In genomic region chr6:104705916-104706442, GRCh38 we compare ENCODE assay signal across 18 cellular contexts.
DNase-seq lines count a peak whose midpoint lies in the region; ATAC-seq and TF ChIP-seq lines count a peak whose summit lies in the region.
"Had no signal": no experiment of that assay in that cellular context is flagged by ENCODE, and none has a peak within 500 bp of the region (broad histone marks: within the 10 kb centered on the region; RNA-seq: fewer than 3 reads in every experiment).

No MANE protein-coding gene starts in this region.

- TF ChIP-seq CTCF in PC-3 (conservative IDR thresholded peaks at IDR 0.05; ENCODE audit: low read depth, low read length) (no peak), esophagus squamous epithelium (IDR thresholded peaks at IDR 0.05) (no peak), gastrocnemius medialis (IDR thresholded peaks at IDR 0.05 in 4 of 5, conservative IDR thresholded peaks at IDR 0.05 in 1 of 5) (no peak), HFFc6 (IDR thresholded peaks at IDR 0.05) (no peak)

- no peaks in the 10 kb centered on the region for H3K27me3 ChIP-seq in PC-3 (ENCODE audit: low read length)
- no peaks in the 10 kb centered on the region for H3K27me3 ChIP-seq in esophagus squamous epithelium
- no peaks in the 10 kb centered on the region for H3K27me3 ChIP-seq in gastrocnemius medialis
- H3K27me3 ChIP-seq: colonic mucosa had no signal

- POLR2A ChIA-PET in PC-3 (lab: Charles Lee; ENCODE audit: unreplicated experiment), result no interaction called here

- no peaks in the 10 kb centered on the region for H3K36me3 Mint-ChIP-seq in HFFc6 (ENCODE audit: low read depth)

- H3K4me2 ChIP-seq in PC-3 (ENCODE audit: low read length), result no peak overlapping the region

- TF ChIP-seq POLR2A in esophagus squamous epithelium (IDR thresholded peaks at IDR 0.05) (no peak), gastrocnemius medialis (IDR thresholded peaks at IDR 0.05) (no peak)

- DNase-seq in D341Med (ENCODE audit: low spot score), result peak; percentile 58
- no peak for DNase-seq in PC-3
- no peak for DNase-seq in esophagus squamous epithelium (lab: John Stamatoyannopoulos, UW)
- no peak for DNase-seq in gastrocnemius medialis
- no peak for DNase-seq in HFFc6
- DNase-seq in AML-193 (lab: John Stamatoyannopoulos, UW), result no peak
- no peak for DNase-seq in MV-4-11 (lab: John Stamatoyannopoulos, UW)
- DNase-seq: activated CD4-positive, alpha-beta T cell treated with anti-CD3 and anti-CD28 coated beads, Interleukin-2, amount 10 ng/mL, durations not matched to agents 24 days and 14 days; activated naive CD4-positive, alpha-beta T cell; activated T-cell treated with anti-CD3 and anti-CD28 coated beads for 4 hours; colonic mucosa; Karpas-422; midbrain; NCI-H526; psoas muscle; small intestine; stimulated activated CD4-positive, alpha-beta T cell treated with anti-CD3 and anti-CD28 coated beads, Interleukin-4, amount 100 ng/mL, for 1 hour had no signal

- H3K4me3 Mint-ChIP-seq in HFFc6, result no peak overlapping the region
- H3K4me3 Mint-ChIP-seq: neural crest cell had no signal

- intact Hi-C loops in PC-3 (cut with micrococcal nuclease), result no loop called here
- intact Hi-C loops in esophagus squamous epithelium (cut with DNase I), result no loop called here
- intact Hi-C loops in gastrocnemius medialis (cut with DNase I; ENCODE audit: low total_unique reads), result no loop called here

- no peaks in the 10 kb centered on the region for H3F3A ChIP-seq in PC-3 (ENCODE audit: low read length, unreplicated experiment)

- no peak overlapping the region for H3K27ac Mint-ChIP-seq in HFFc6

- no peaks in the 10 kb centered on the region for H4K20me1 ChIP-seq in PC-3 (ENCODE audit: low read length)

- CTCF ChIA-PET in PC-3 (lab: Charles Lee), result no interaction called here

- 0 out of 2 replicates have a peak overlapping the region, but pooled peaks have one; percentile 32 for H3K9ac ChIP-seq in PC-3 (ENCODE audit: low read length)

- no peaks in the 10 kb centered on the region for H3K9me2 ChIP-seq in PC-3 (replicated peaks; ENCODE audit: low read length)

- no peaks in the 10 kb centered on the region for H3K36me3 ChIP-seq in PC-3 (ENCODE audit: low read depth, low read length)
- H3K36me3 ChIP-seq in esophagus squamous epithelium, result no peaks in the 10 kb centered on the region
- no peaks in the 10 kb centered on the region for H3K36me3 ChIP-seq in gastrocnemius medialis
- H3K36me3 ChIP-seq: colonic mucosa had no signal

- 60 to 75% methylated on average over 5 of the region's 5 CpGs for WGBS in esophagus squamous epithelium, 2 donors

- no TSS peak for BruUV-seq in PC-3 (replicated peaks; lab: Mats Ljungman, UMichigan)

- peaks cover 13% of the 10 kb centered on the region; the same call in 1 of the 2 replicates for H3K4me1 Mint-ChIP-seq in HFFc6 (ENCODE audit: low read depth)

- no peaks in the 10 kb centered on the region for H3K79me2 ChIP-seq in PC-3 (ENCODE audit: low read length)

- H3K9me3 Mint-ChIP-seq in HFFc6, result no peaks in the 10 kb centered on the region

- ATAC-seq in PC-3 (no peak), gastrocnemius medialis (no peak)
- ATAC-seq: psoas muscle had no signal

- H3K27me3 Mint-ChIP-seq in HFFc6 (ENCODE audit: insufficient read depth), result no peaks in the 10 kb centered on the region
- H3K27me3 Mint-ChIP-seq: activated CD4-positive, alpha-beta T cell treated with anti-CD3 and anti-CD28 coated beads, Interleukin-2, amount 10 ng/mL, durations not matched to agents 24 days and 14 days had no signal

- H3K4me1 ChIP-seq in PC-3 (ENCODE audit: insufficient read depth, low read length), result peaks cover 31% of the 10 kb centered on the region
- H3K4me1 ChIP-seq in esophagus squamous epithelium, result no peaks in the 10 kb centered on the region
- no peaks in the 10 kb centered on the region for H3K4me1 ChIP-seq in gastrocnemius medialis
- H3K4me1 ChIP-seq: colonic mucosa, psoas muscle had no signal

- H3K27ac ChIP-seq in PC-3 (ENCODE audit: low read length) (peak overlapping the region; percentile 86), esophagus squamous epithelium (peak overlapping the region in 3 of 4 donors; percentile 36 to 47 (median 38)), gastrocnemius medialis (peak overlapping the region; percentile 37 to 66 (median 58))
- H3K27ac ChIP-seq: colonic mucosa, psoas muscle had no signal

- in situ Hi-C loops in gastrocnemius medialis (cut with MboI; ENCODE audit: low sequenced_read_pairs in 4 of 4), result no loop called here

- H3K4me3 ChIP-seq in PC-3 (ENCODE audit: low read length) (no peak overlapping the region), esophagus squamous epithelium (no peak overlapping the region), gastrocnemius medialis (no peak overlapping the region)
- H3K4me3 ChIP-seq: colonic mucosa, psoas muscle had no signal

- H3K9me3 ChIP-seq in PC-3 (ENCODE audit: low read length), result no peaks in the 10 kb centered on the region
- no peaks in the 10 kb centered on the region for H3K9me3 ChIP-seq in esophagus squamous epithelium
- no peaks in the 10 kb centered on the region for H3K9me3 ChIP-seq in gastrocnemius medialis
- H3K9me3 ChIP-seq: colonic mucosa, psoas muscle had no signal

- H2AFZ ChIP-seq in PC-3 (ENCODE audit: low read length), result no peak overlapping the region
